In genomic region chr4:15656038-15656470, GRCh38 we compare ENCODE assay signal across 1 cellular context.
TF ChIP-seq lines count a peak whose summit lies in the region.

No MANE protein-coding gene starts in this region.

TF ChIP-seq in IMR-90, 13 proteins besides CTCF, POLR2A, EP300 and RAD21:
- no peak for TF ChIP-seq RFX5 (IDR thresholded peaks at IDR 0.05; ENCODE audit: low read depth, low read length)
